In genomic region chr5:170312666-170313065, GRCh38 we compare ENCODE assay signal across 8 cellular contexts. TPM values are rescaled to one million over a fixed set of nuclear protein-coding genes. Genes with fewer than 3 reads are reported as not detected.
DNase-seq lines count a peak whose midpoint lies in the region; ATAC-seq lines count a peak whose summit lies in the region.

No MANE protein-coding gene starts in this region.

- no peaks in the 10 kb centered on the region for H3K36me3 Mint-ChIP-seq in activated CD4-positive, alpha-beta T cell treated with anti-CD3 and anti-CD28 coated beads, Interleukin-2, amount 10 ng/mL, durations not matched to agents 24 days and 14 days (ENCODE audit: low read depth)

- H3K4me3 Mint-ChIP-seq in activated CD4-positive, alpha-beta T cell treated with anti-CD3 and anti-CD28 coated beads, Interleukin-2, amount 10 ng/mL, durations not matched to agents 24 days and 14 days = peak overlapping the region; percentile 76

- intact Hi-C loops in activated CD4-positive, alpha-beta T cell treated with anti-CD3 and anti-CD28 coated beads, Interleukin-2, amount 10 ng/mL, durations not matched to agents 24 days and 14 days (cut with micrococcal nuclease) = loop anchor here (1.0 to 5.0 kb wide), 8 partner anchors 9 to 260 kb away; no protein-coding TSS in a partner anchor

- H3K9me3 Mint-ChIP-seq in activated CD4-positive, alpha-beta T cell treated with anti-CD3 and anti-CD28 coated beads, Interleukin-2, amount 10 ng/mL, durations not matched to agents 24 days and 14 days = no peaks in the 10 kb centered on the region

- DNase-seq in GF-D8 (lab: John Stamatoyannopoulos, UW) = peak; percentile 42
- DNase-seq in activated CD4-positive, alpha-beta T cell treated with anti-CD3 and anti-CD28 coated beads, Interleukin-2, amount 10 ng/mL, durations not matched to agents 24 days and 14 days = peak; percentile 86
- peak; percentile 71 to 86 for DNase-seq in stimulated activated CD8-positive, alpha-beta memory T cell treated with anti-CD3 and anti-CD28 coated beads, Interleukin-7, amount 100 ng/mL, for 4 hours (ENCODE audit: low read depth in 2 of 2)
- DNase-seq in globus pallidus (ENCODE audit: low spot score) = no peak
- DNase-seq in NCI-H2196 (lab: John Stamatoyannopoulos, UW; ENCODE audit: unreplicated experiment) = no peak
- no peak for DNase-seq in DMS79 treated with DMSO at 0.1 percent for 48 hours (lab: John Stamatoyannopoulos, UW)

- H3K27me3 Mint-ChIP-seq in activated CD4-positive, alpha-beta T cell treated with anti-CD3 and anti-CD28 coated beads, Interleukin-2, amount 10 ng/mL, durations not matched to agents 24 days and 14 days = no peaks in the 10 kb centered on the region

- peak overlapping the region; percentile 94 for H3K27ac Mint-ChIP-seq in activated CD4-positive, alpha-beta T cell treated with anti-CD3 and anti-CD28 coated beads, Interleukin-2, amount 10 ng/mL, durations not matched to agents 24 days and 14 days

- peak; percentile 71 for ATAC-seq in HG03108 (IDR thresholded peaks at IDR 0.05; ENCODE audit: unreplicated experiment)
- ATAC-seq in esophagus mucosa = peak; percentile 54

- peaks cover 48% of the 10 kb centered on the region for H3K4me1 Mint-ChIP-seq in activated CD4-positive, alpha-beta T cell treated with anti-CD3 and anti-CD28 coated beads, Interleukin-2, amount 10 ng/mL, durations not matched to agents 24 days and 14 days

RNA-seq across cellular contexts. Expression of gene LCP2, which starts 15.1 kb away (rescaled TPM):
- 278 and 283 TPM in 2 replicates for total RNA-seq in activated CD4-positive, alpha-beta T cell treated with anti-CD3 and anti-CD28 coated beads, Interleukin-2, amount 10 ng/mL, durations not matched to agents 24 days and 14 days
- 3.0 TPM for total RNA-seq in esophagus mucosa

Comparison
In these comparisons a context has a peak if more than half of its experiments do, and no peak if none do; other contexts are left out.
1. DNase-seq: peak in GF-D8 (single experiment), activated CD4-positive, alpha-beta T cell treated with anti-CD3 and anti-CD28 coated beads, Interleukin-2, amount 10 ng/mL, durations not matched to agents 24 days and 14 days (single experiment) and stimulated activated CD8-positive, alpha-beta memory T cell treated with anti-CD3 and anti-CD28 coated beads, Interleukin-7, amount 100 ng/mL, for 4 hours (2 of 2); none in globus pallidus (single experiment), NCI-H2196 (single experiment) and DMS79 treated with DMSO at 0.1 percent for 48 hours (single experiment).
2. RNA of gene LCP2, which starts 15.1 kb away (total RNA-seq): 278 to 283 TPM in activated CD4-positive, alpha-beta T cell treated with anti-CD3 and anti-CD28 coated beads, Interleukin-2, amount 10 ng/mL, durations not matched to agents 24 days and 14 days; 3.0 TPM in esophagus mucosa (single experiment); every median in the first group is over 10 times any median in the second.